Comparison of ENCODE assay signal across 8 cellular contexts in the genomic region with DNA sequence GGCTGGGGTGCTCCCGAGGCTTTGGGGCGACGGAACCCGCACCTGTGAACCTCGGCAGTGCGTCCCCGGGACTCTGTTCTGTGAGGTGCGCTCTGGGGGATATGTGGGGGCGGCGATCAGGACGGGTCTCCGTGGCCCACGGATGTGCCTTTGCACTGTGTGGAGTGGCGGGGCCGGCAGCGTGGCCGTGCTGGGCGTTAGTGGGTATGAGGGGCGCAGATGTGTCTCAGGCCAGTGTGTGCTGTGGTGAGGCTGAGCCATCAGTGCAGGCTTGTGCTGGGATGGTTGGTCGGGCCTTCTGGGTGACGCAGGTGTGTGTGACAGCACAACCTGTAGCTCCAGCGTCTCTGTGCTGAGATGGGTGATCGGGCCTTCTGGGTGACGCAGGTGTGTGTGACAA. TPM values are rescaled to one million over a fixed set of nuclear protein-coding genes. Genes with fewer than 3 reads are reported as not detected.
DNase-seq lines count a peak whose midpoint lies in the region; ATAC-seq and TF ChIP-seq lines count a peak whose summit lies in the region.

No MANE protein-coding gene starts in this region.

- TF ChIP-seq EP300 in esophagus muscularis mucosa (IDR thresholded peaks at IDR 0.05), result no peak

- H3K27ac ChIP-seq in SJSA1 (peak overlapping the region; percentile 22; the same call in 1 of the 2 replicates), esophagus muscularis mucosa (replicated peaks in 1 of 4) (peak overlapping the region; percentile 83 to 91 (median 90)), psoas muscle (peak overlapping the region; percentile 72)

- DNase-seq in GM12864 (ENCODE audit: low read depth) (no peak), SJSA1 (ENCODE audit: low read depth in 1 of 2, low spot score in 2 of 2) (no peak), esophagus muscularis mucosa (ENCODE audit: extremely low spot score) (no peak), psoas muscle (peak in 1 of 2 donors; percentile 52), NCI-H1417 treated with DMSO at 0.1 percent for 48 hours (lab: John Stamatoyannopoulos, UW) (no peak), AG20443 (ENCODE audit: low spot score) (no peak)
- no peak for DNase-seq in stimulated activated naive CD4-positive, alpha-beta T cell treated with Interleukin-2 at 50 U/mL for 16 hours (lab: John Stamatoyannopoulos, UW)

- H3K27me3 ChIP-seq in SJSA1 (replicated peaks), result no peaks in the 10 kb centered on the region
- no peaks in the 10 kb centered on the region for H3K27me3 ChIP-seq in esophagus muscularis mucosa
- no peaks in the 10 kb centered on the region for H3K27me3 ChIP-seq in psoas muscle (ENCODE audit: insufficient read depth in 3 of 3, low read length in 2 of 3)

- H3K9me3 ChIP-seq in SJSA1 (replicated peaks) (peaks cover 8% of the 10 kb centered on the region), esophagus muscularis mucosa (no peaks in the 10 kb centered on the region), psoas muscle (no peaks in the 10 kb centered on the region)

- ATAC-seq in psoas muscle, result peak; percentile 11 to 44 (median 38)
- no peak for ATAC-seq in HG03280 (IDR thresholded peaks at IDR 0.05; ENCODE audit: unreplicated experiment)

- peaks cover 6% of the 10 kb centered on the region; the same call in 1 of the 2 replicates for H3K36me3 ChIP-seq in SJSA1
- peaks cover 0 to 17% (median 8%) of the 10 kb centered on the region in 4 donors for H3K36me3 ChIP-seq in esophagus muscularis mucosa
- H3K36me3 ChIP-seq in psoas muscle (ENCODE audit: insufficient read depth in 1 of 2, low read depth in 1 of 2), result peaks cover 2 to 20% of the 10 kb centered on the region in 2 donors

- H3K4me1 ChIP-seq in SJSA1 (replicated peaks) (peaks cover 13% of the 10 kb centered on the region), esophagus muscularis mucosa (peaks cover 0 to 18% (median 13%) of the 10 kb centered on the region in 4 donors), psoas muscle (peaks cover 4% of the 10 kb centered on the region)

- intact Hi-C loops in esophagus muscularis mucosa (cut with DNase I), result no loop called here
- intact Hi-C loops in psoas muscle (cut with DNase I), result no loop called here

- no peak for TF ChIP-seq CTCF in GM12864 (IDR thresholded peaks at IDR 0.05; ENCODE audit: low read depth, low read length, missing control alignments)
- no peak for TF ChIP-seq CTCF in esophagus muscularis mucosa (IDR thresholded peaks at IDR 0.05)
- TF ChIP-seq CTCF in psoas muscle (IDR thresholded peaks at IDR 0.05), result no peak

- peak overlapping the region; percentile 74 for H3K4me3 ChIP-seq in GM12864 (ENCODE audit: low read depth, low read length)
- H3K4me3 ChIP-seq in SJSA1, result peak overlapping the region; percentile 51
- peak overlapping the region; percentile 55 to 74 (median 59) for H3K4me3 ChIP-seq in esophagus muscularis mucosa
- peak overlapping the region; percentile 73 for H3K4me3 ChIP-seq in psoas muscle

- 90% methylated on average over 11 of the region's 24 CpGs for WGBS in esophagus muscularis mucosa
- 51 to 52% (median 52%) methylated on average over 21 to 24 of the region's 24 CpGs for WGBS in psoas muscle, 3 donors

- TF ChIP-seq POLR2A in esophagus muscularis mucosa (IDR thresholded peaks at IDR 0.05; ENCODE audit: low read depth), result no peak

RNA-seq across cellular contexts. Expression of gene ZNF331, which starts 16.9 kb away (rescaled TPM):
- total RNA-seq in SJSA1 (2014; rRNA removed; shearing (Covaris generic)), result 4.8 and 7.4 TPM in 2 replicates
- total RNA-seq in esophagus muscularis mucosa (10 to 100 TPM; 12.0 to 19.4 (median 16.3) TPM), psoas muscle (10 to 100 TPM in 1 of 4 donors, 1 to 10 TPM in 3; 4.8 to 10.3 (median 8.8) TPM)
- 10 to 100 TPM in 1 of 3 donors, 1 to 10 TPM in 2; 3.8 to 29.0 (median 8.7) TPM for polyA plus RNA-seq in psoas muscle

Comparison
In these comparisons a context has a peak if more than half of its experiments do, and no peak if none do; other contexts are left out.
1. H3K27ac ChIP-seq: peak in every context shown above with its lines; median percentile 90 in esophagus muscularis mucosa; 72 in psoas muscle; 22 in SJSA1.